In genomic region chr17:76709077-76709950, GRCh38 we compare ENCODE assay signal across 8 cellular contexts. TPM values are rescaled to one million over a fixed set of nuclear protein-coding genes. Genes with fewer than 3 reads are reported as not detected.
DNase-seq lines count a peak whose midpoint lies in the region; ATAC-seq and TF ChIP-seq lines count a peak whose summit lies in the region.

No MANE protein-coding gene starts in this region.

- H3K27me3 ChIP-seq in OCI-LY3 (ENCODE audit: low read depth, low read length) = peaks cover 3% of the 10 kb centered on the region; the same call in 1 of the 2 replicates
- H3K27me3 ChIP-seq in lung (ENCODE audit: control insufficient read depth, insufficient read depth) = no peaks in the 10 kb centered on the region
- H3K27me3 ChIP-seq in thyroid gland = no peaks in the 10 kb centered on the region

- H3K4me3 ChIP-seq in OCI-LY3 (ENCODE audit: low read length) = peak overlapping the region; percentile 84
- H3K4me3 ChIP-seq in lung = peak overlapping the region; percentile 68
- H3K4me3 ChIP-seq in thyroid gland (replicated peaks in 1 of 3) = peak overlapping the region in 2 of 3 donors; percentile 45 to 47

- TF ChIP-seq CTCF in OCI-LY3 (IDR thresholded peaks at IDR 0.05; ENCODE audit: low read depth, low read length) (no peak), lung (IDR thresholded peaks at IDR 0.05; ENCODE audit: control extremely low read depth, extremely low read depth) (no peak), thyroid gland (IDR thresholded peaks at IDR 0.05) (no peak)

- H3K9me3 ChIP-seq in OCI-LY3 (ENCODE audit: insufficient read depth, low read length) (no peaks in the 10 kb centered on the region), lung (ENCODE audit: control insufficient read depth in 2 of 2, insufficient read depth in 1 of 2, low read length in 1 of 2) (peaks cover 0 to 2% of the 10 kb centered on the region in 2 donors), thyroid gland (no peaks in the 10 kb centered on the region)

- H3K36me3 ChIP-seq in OCI-LY3 (replicated peaks; ENCODE audit: low read depth, low read length) = peaks cover 10% of the 10 kb centered on the region
- peaks cover 3 to 7% of the 10 kb centered on the region in 2 donors for H3K36me3 ChIP-seq in lung (ENCODE audit: control insufficient read depth in 2 of 2, insufficient read depth in 2 of 2, low read length in 2 of 2)
- no peaks in the 10 kb centered on the region for H3K36me3 ChIP-seq in thyroid gland

- intact Hi-C loops in thyroid gland (cut with DNase I) = no loop called here

- WGBS in lung, 2 donors = 56 to 77% methylated on average over 29 of the region's 29 CpGs
- 33 to 39% methylated on average over 12 to 27 of the region's 29 CpGs for WGBS in thyroid gland, 2 donors

- DNase-seq in ELR (ENCODE audit: low read depth) (peak; percentile 98), ecto neural progenitor cell (ENCODE audit: low spot score) (peak; percentile 82), lung (ENCODE audit: low spot score) (peak; percentile 67), thyroid gland (peak; percentile 86 to 91), HuH-7 (ENCODE audit: low spot score) (no peak), activated gamma-delta T cell treated with Interleukin-2 at 50 U/mL for 16 hours (no peak)

- H3K79me2 ChIP-seq in OCI-LY3 (ENCODE audit: low read length) = peaks cover 1% of the 10 kb centered on the region

- ATAC-seq in lung (ENCODE audit: insufficient read depth, low FRiP score) (peak; percentile 50), HG03139 (IDR thresholded peaks at IDR 0.05; ENCODE audit: unreplicated experiment) (no peak)

- H4K20me1 ChIP-seq in OCI-LY3 (ENCODE audit: insufficient read depth, low read length) = peaks cover 5% of the 10 kb centered on the region; the same call in 1 of the 2 replicates

- peaks cover 8% of the 10 kb centered on the region for H3K4me1 ChIP-seq in OCI-LY3 (ENCODE audit: low read length)
- peaks cover 4 to 31% of the 10 kb centered on the region in 2 donors for H3K4me1 ChIP-seq in lung (ENCODE audit: control insufficient read depth in 2 of 2, insufficient read depth in 2 of 2, low read length in 2 of 2)
- H3K4me1 ChIP-seq in thyroid gland = peaks cover 30 to 41% of the 10 kb centered on the region in 2 donors

- peak; percentile 38 to 86 for TF ChIP-seq POLR2A in thyroid gland (IDR thresholded peaks at IDR 0.05)

- H3K9ac ChIP-seq in OCI-LY3 (ENCODE audit: low read length) = peak overlapping the region; percentile 75; the same call in 1 of the 2 replicates

- H2AFZ ChIP-seq in OCI-LY3 (ENCODE audit: low read depth, low read length) = no peak overlapping the region

- H3K4me2 ChIP-seq in OCI-LY3 (ENCODE audit: low read length) = peak overlapping the region; percentile 100

- H3K27ac ChIP-seq in OCI-LY3 (ENCODE audit: low read length) (no peak overlapping the region), lung (ENCODE audit: low read depth in 1 of 2, low read length in 1 of 2) (peak overlapping the region; percentile 76 to 91), thyroid gland (peak overlapping the region; percentile 97 to 98 (median 98))

RNA-seq across cellular contexts. Expression of gene MXRA7, which starts 1.5 kb away (rescaled TPM):
- 100 to 1,000 TPM; 101 to 127 TPM for total RNA-seq in lung
- polyA plus RNA-seq in lung = 10 to 100 TPM; 60.9 to 65.4 TPM
- 100 to 1,000 TPM; 362 to 576 (median 421) TPM for total RNA-seq in thyroid gland

RNA-seq across cellular contexts. Expression of gene JMJD6, which starts 17.1 kb away (rescaled TPM):
- total RNA-seq in lung (10 to 100 TPM; 25.6 to 34.3 TPM), thyroid gland (10 to 100 TPM; 12.2 to 24.2 (median 20.7) TPM)
- polyA plus RNA-seq in lung = 10 to 100 TPM; 23.8 to 52.9 TPM

RNA-seq across cellular contexts. Expression of gene METTL23, which starts 17.3 kb away (rescaled TPM):
- total RNA-seq in lung (10 to 100 TPM; 23.1 to 34.5 TPM), thyroid gland (10 to 100 TPM; 33.6 to 58.3 (median 51.3) TPM)
- 10 to 100 TPM; 37.7 to 43.1 TPM for polyA plus RNA-seq in lung

RNA-seq across cellular contexts. Expression of gene SRSF2, which starts 27.8 kb away (rescaled TPM):
- total RNA-seq in lung = 100 to 1,000 TPM; 172 to 215 TPM
- 100 to 1,000 TPM; 136 to 251 TPM for polyA plus RNA-seq in lung
- 100 to 1,000 TPM; 269 to 614 (median 400) TPM for total RNA-seq in thyroid gland

RNA-seq across cellular contexts. Expression of gene MFSD11, which starts 28.6 kb away (rescaled TPM):
- total RNA-seq in lung = 10 to 100 TPM; 30.5 to 57.5 TPM
- 10 to 100 TPM; 12.0 to 19.5 TPM for polyA plus RNA-seq in lung
- total RNA-seq in thyroid gland = 10 to 100 TPM; 34.1 to 53.3 (median 44.3) TPM

Comparison
In these comparisons a context has a peak if more than half of its experiments do, and no peak if none do; other contexts are left out.
1. DNase-seq: peak in ELR (single experiment), ecto neural progenitor cell (single experiment), lung (single experiment) and thyroid gland (2 of 2); none in HuH-7 (single experiment) and activated gamma-delta T cell treated with Interleukin-2 at 50 U/mL for 16 hours (single experiment).
2. Peak in every context shown above with its lines, with median percentiles within 50 percentile points of each other: H3K4me3 ChIP-seq.